Comparison of ENCODE assay signal across 17 cellular contexts in genomic region chr10:123837771-123838170, GRCh38. TPM values are rescaled to one million over a fixed set of nuclear protein-coding genes. Genes with fewer than 3 reads are reported as not detected.
A peak's percentile ranks its signal among the peaks of the same experiment; 100 is the strongest.
DNase-seq lines count a peak whose midpoint lies in the region; ATAC-seq and TF ChIP-seq lines count a peak whose summit lies in the region.
"Had no signal": no experiment of that assay in that cellular context is flagged by ENCODE, and none has a peak within 500 bp of the region (broad histone marks: within the 10 kb centered on the region; RNA-seq: fewer than 3 reads in every experiment).

No MANE protein-coding gene starts in this region.

- TF ChIP-seq EP300 in esophagus muscularis mucosa (IDR thresholded peaks at IDR 0.05), result no peak

- peaks cover 0 to 8% (median 0%) of the 10 kb centered on the region in 4 donors for H3K36me3 ChIP-seq in esophagus muscularis mucosa
- H3K36me3 ChIP-seq: BE2C, BLaER1 had no signal

- 90% methylated on average over 6 of the region's 6 CpGs for WGBS in esophagus muscularis mucosa

- no peak overlapping the region for H3K4me3 ChIP-seq in esophagus muscularis mucosa
- H3K4me3 ChIP-seq: BLaER1 had no signal

- H3K27ac Mint-ChIP-seq in osteocyte (ENCODE audit: unreplicated experiment), result no peak overlapping the region
- H3K27ac Mint-ChIP-seq in activated naive CD4-positive, alpha-beta T cell treated with anti-CD3 and anti-CD28 coated beads, Interleukin-2, amount 50 U/mL, for 72 hours, result no peak overlapping the region
- H3K27ac Mint-ChIP-seq: CD4-positive, alpha-beta T cell; CD8-positive, alpha-beta T cell had no signal

- no peaks in the 10 kb centered on the region for H3K4me1 Mint-ChIP-seq in osteocyte (ENCODE audit: unreplicated experiment)

- peak; percentile 92 for DNase-seq in esophagus muscularis mucosa (ENCODE audit: extremely low spot score)
- DNase-seq in osteocyte (ENCODE audit: extremely low spot score, unreplicated experiment), result peak; percentile 44
- DNase-seq in ureter (ENCODE audit: low spot score), result peak; percentile 29
- no peak for DNase-seq in glomerular visceral epithelial cell (ENCODE audit: extremely low spot score)
- no peak for DNase-seq in activated naive CD4-positive, alpha-beta T cell treated with anti-CD3 and anti-CD28 coated beads, Interleukin-2, amount 50 U/mL, for 72 hours (ENCODE audit: low spot score in 2 of 2)
- DNase-seq: 8988T; ACHN; BE2C; C1 segment of cervical spinal cord; Caco-2; Calu3; CD4-positive, alpha-beta T cell; CD8-positive, alpha-beta T cell; DMS79 treated with DMSO at 0.1 percent for 48 hours; GF-D8 had no signal

- no peaks in the 10 kb centered on the region for H3K36me3 Mint-ChIP-seq in osteocyte (ENCODE audit: unreplicated experiment)
- H3K36me3 Mint-ChIP-seq in activated naive CD4-positive, alpha-beta T cell treated with anti-CD3 and anti-CD28 coated beads, Interleukin-2, amount 50 U/mL, for 72 hours, result no peaks in the 10 kb centered on the region
- H3K36me3 Mint-ChIP-seq: CD8-positive, alpha-beta T cell had no signal

- no peaks in the 10 kb centered on the region for H3K9me3 Mint-ChIP-seq in osteocyte (ENCODE audit: unreplicated experiment)
- no peaks in the 10 kb centered on the region for H3K9me3 Mint-ChIP-seq in activated naive CD4-positive, alpha-beta T cell treated with anti-CD3 and anti-CD28 coated beads, Interleukin-2, amount 50 U/mL, for 72 hours
- H3K9me3 Mint-ChIP-seq: CD4-positive, alpha-beta T cell; CD8-positive, alpha-beta T cell had no signal

- no peaks in the 10 kb centered on the region for H3K9me3 ChIP-seq in esophagus muscularis mucosa
- H3K9me3 ChIP-seq: BE2C, BLaER1, Caco-2 had no signal

- TF ChIP-seq POLR2A in esophagus muscularis mucosa (IDR thresholded peaks at IDR 0.05; ENCODE audit: low read depth), result no peak

- no peaks in the 10 kb centered on the region for H3K27me3 ChIP-seq in esophagus muscularis mucosa
- H3K27me3 ChIP-seq: BE2C had no signal

- no peak overlapping the region for H3K27ac ChIP-seq in esophagus muscularis mucosa (replicated peaks in 1 of 4)
- H3K27ac ChIP-seq: BLaER1 had no signal

- intact Hi-C loops in esophagus muscularis mucosa (cut with DNase I), result no loop called here

- peaks cover 0 to 59% (median 54%) of the 10 kb centered on the region in 4 donors for H3K4me1 ChIP-seq in esophagus muscularis mucosa
- H3K4me1 ChIP-seq: BE2C, Caco-2 had no signal

- TF ChIP-seq CTCF in esophagus muscularis mucosa (IDR thresholded peaks at IDR 0.05) (no peak), osteocyte (IDR thresholded peaks at IDR 0.05) (no peak)

- H3K4me3 Mint-ChIP-seq in osteocyte (ENCODE audit: unreplicated experiment), result no peak overlapping the region
- H3K4me3 Mint-ChIP-seq: CD4-positive, alpha-beta T cell; CD8-positive, alpha-beta T cell had no signal

- no peak for ATAC-seq in activated naive CD4-positive, alpha-beta T cell treated with anti-CD3 and anti-CD28 coated beads, Interleukin-2, amount 50 U/mL, for 72 hours
- ATAC-seq: CD8-positive, alpha-beta T cell had no signal

- H3K27me3 Mint-ChIP-seq in osteocyte (ENCODE audit: unreplicated experiment), result peaks cover 3% of the 10 kb centered on the region

RNA-seq across cellular contexts. Expression of gene CPXM2, which starts 53.8 kb away (rescaled TPM):
- total RNA-seq in esophagus muscularis mucosa, result 100 to 1,000 TPM in 2 of 4 donors, 10 to 100 TPM in 2; 56.8 to 150 (median 96.9) TPM
- not detected in 2 replicates for total RNA-seq in osteocyte
- total RNA-seq in ureter, result 23.6 TPM
- not detected for total RNA-seq in activated naive CD4-positive, alpha-beta T cell treated with anti-CD3 and anti-CD28 coated beads, Interleukin-2, amount 50 U/mL, for 72 hours
- total RNA-seq: A673; Caco-2; Calu3; CD4-positive, alpha-beta T cell; CD8-positive, alpha-beta T cell had no signal

Comparison
In these comparisons a context has a peak if more than half of its experiments do, and no peak if none do; other contexts are left out.
1. DNase-seq: peak in esophagus muscularis mucosa (single experiment), osteocyte (single experiment) and ureter (single experiment); none in glomerular visceral epithelial cell (single experiment) and activated naive CD4-positive, alpha-beta T cell treated with anti-CD3 and anti-CD28 coated beads, Interleukin-2, amount 50 U/mL, for 72 hours (0 of 2).
2. RNA of gene CPXM2, which starts 53.8 kb away (total RNA-seq): 56.8 to 150 TPM in esophagus muscularis mucosa and 23.6 TPM in ureter (single experiment); not detected in osteocyte and not detected in activated naive CD4-positive, alpha-beta T cell treated with anti-CD3 and anti-CD28 coated beads, Interleukin-2, amount 50 U/mL, for 72 hours; every median in the first group is over 10 times any median in the second.